In genomic region chr13:103640617-103641016, GRCh38 we compare ENCODE assay signal across 17 cellular contexts.
"Had no signal": no experiment of that assay in that cellular context is flagged by ENCODE, and none has a peak within 500 bp of the region (broad histone marks: within the 10 kb centered on the region; RNA-seq: fewer than 3 reads in every experiment).

No MANE protein-coding gene starts in this region.

- H3K4me1 ChIP-seq: left ventricle myocardium inferior, tibial artery, uterus had no signal

- H3K27ac ChIP-seq: cardiac muscle cell, left ventricle myocardium inferior, tibial artery, uterus had no signal

- ATAC-seq: activated CD8-positive, alpha-beta memory T cell treated with anti-CD3 and anti-CD28 coated beads, Interleukin-2, amount 10 ng/mL, durations not matched to agents 7 days and 5 days; stimulated activated naive CD8-positive, alpha-beta T cell treated with anti-CD3 and anti-CD28 coated beads, Interleukin-15, Interleukin-2, amounts not matched to agents 100 U/mL and 50 U/mL, for 24 hours had no signal

- H3K27me3 ChIP-seq: cardiac muscle cell, tibial artery, uterus had no signal

- DNase-seq: activated B cell treated with CpG ODN at 0.5 μM for 24 hours; activated CD4-positive, alpha-beta memory T cell treated with anti-CD3 and anti-CD28 coated beads, Interleukin-2, amount 10 ng/mL, durations not matched to agents 7 days and 5 days; activated CD4-positive, alpha-beta T cell treated with anti-CD3 and anti-CD28 coated beads for 48 hours; activated CD8-positive, alpha-beta memory T cell treated with anti-CD3 and anti-CD28 coated beads, Interleukin-2, amount 10 ng/mL, durations not matched to agents 7 days and 5 days; endodermal cell; foreskin melanocyte; head of caudate nucleus; left ventricle myocardium inferior; nephron progenitor cell; nucleus accumbens; retina; stimulated activated naive CD8-positive, alpha-beta T cell treated with anti-CD3 and anti-CD28 coated beads, Interleukin-15, Interleukin-2, amounts not matched to agents 100 U/mL and 50 U/mL, for 24 hours; substantia nigra; T-helper 9 cell; tibial artery; uterus had no signal
